In genomic region chr10:59558066-59558465, GRCh38 we compare ENCODE assay signal across 24 cellular contexts.
DNase-seq lines count a peak whose midpoint lies in the region; ATAC-seq and TF ChIP-seq lines count a peak whose summit lies in the region.
"Had no signal": no experiment of that assay in that cellular context is flagged by ENCODE, and none has a peak within 500 bp of the region (broad histone marks: within the 10 kb centered on the region; RNA-seq: fewer than 3 reads in every experiment).

No MANE protein-coding gene starts in this region.

- TF ChIP-seq EP300 in neural cell (conservative IDR thresholded peaks at IDR 0.05; ENCODE audit: poor library complexity, severe bottlenecking), result no peak

- peaks cover 6% of the 10 kb centered on the region for H3F3A ChIP-seq in neural cell (ENCODE audit: insufficient read depth, low read length, poor library complexity, severe bottlenecking)

- intact Hi-C loops in left cardiac atrium (cut with DNase I), result no loop called here

- H3K27me3 ChIP-seq in cardiac muscle cell (no peaks in the 10 kb centered on the region), neural cell (ENCODE audit: insufficient read depth, low read depth, low read length) (no peaks in the 10 kb centered on the region)
- H3K27me3 ChIP-seq: BLaER1 had no signal

- H3K4me2 ChIP-seq in neural cell (ENCODE audit: low read length), result peak overlapping the region; percentile 84
- H3K4me2 ChIP-seq: BLaER1, KMS-11 had no signal

- ATAC-seq in left cardiac atrium (no peak), HG02885 (IDR thresholded peaks at IDR 0.05; ENCODE audit: poor library complexity, unreplicated experiment) (no peak), left lobe of liver (no peak)

- H3K27ac ChIP-seq in cardiac muscle cell, result peak overlapping the region; percentile 84
- peak overlapping the region; percentile 74 for H3K27ac ChIP-seq in SK-N-MC
- H3K27ac ChIP-seq in neural cell (ENCODE audit: low read length), result peak overlapping the region; percentile 96
- H3K27ac ChIP-seq: BLaER1, HL-60, KMS-11 had no signal

- H3K79me2 ChIP-seq in neural cell (replicated peaks; ENCODE audit: insufficient read depth, low read length), result no peaks in the 10 kb centered on the region

- H3K9me2 ChIP-seq in neural cell (ENCODE audit: insufficient read depth, low read length), result no peaks in the 10 kb centered on the region

- no peak overlapping the region for H3K9ac ChIP-seq in SK-N-MC (ENCODE audit: insufficient read length)
- H3K9ac ChIP-seq in neural cell (ENCODE audit: low read length), result peak overlapping the region; percentile 62
- H3K9ac ChIP-seq: BLaER1, KMS-11 had no signal

- H4K20me1 ChIP-seq in neural cell (ENCODE audit: insufficient read depth), result no peaks in the 10 kb centered on the region
- H4K20me1 ChIP-seq: BLaER1 had no signal

- H3K36me3 ChIP-seq in cardiac muscle cell (no peaks in the 10 kb centered on the region), SK-N-MC (ENCODE audit: insufficient read depth, low read length) (no peaks in the 10 kb centered on the region), neural cell (ENCODE audit: insufficient read depth, low read length) (no peaks in the 10 kb centered on the region)
- H3K36me3 ChIP-seq: BLaER1, HAP-1 had no signal

- no peak for TF ChIP-seq RAD21 in neural cell (conservative IDR thresholded peaks at IDR 0.05)

- TF ChIP-seq CTCF in cardiac muscle cell (IDR thresholded peaks at IDR 0.05; ENCODE audit: low read depth, low read length) (no peak), neural cell (IDR thresholded peaks at IDR 0.05; ENCODE audit: poor library complexity, severe bottlenecking) (no peak)

- H3K9me3 ChIP-seq in cardiac muscle cell (ENCODE audit: low read depth) (no peaks in the 10 kb centered on the region), SK-N-MC (ENCODE audit: low read depth, low read length) (no peaks in the 10 kb centered on the region), neural cell (ENCODE audit: low read length) (no peaks in the 10 kb centered on the region)
- H3K9me3 ChIP-seq: BLaER1, HAP-1 had no signal

- DNase-seq in cardiac muscle cell (ENCODE audit: low read depth in 1 of 2, low spot score in 1 of 2) (no peak), left cardiac atrium (no peak), SK-N-MC (ENCODE audit: low read depth, low spot score) (no peak), Ammon's horn (ENCODE audit: low spot score) (no peak), GDM1 (lab: John Stamatoyannopoulos, UW) (no peak), left lobe of liver (ENCODE audit: low spot score) (no peak)
- DNase-seq: 8988T; CD4-positive, alpha-beta T cell; NCI-H1092; NCI-H1417 treated with DMSO at 0.1 percent for 48 hours; NCI-H1694 treated with DMSO at 0.1 percent for 48 hours; NCI-H2081; NCI-H2171; NCI-H226; NCI-H510A; NCI-H69; OCI-M1; T-helper 1 cell had no signal

- H3K4me1 ChIP-seq in cardiac muscle cell (ENCODE audit: low read depth), result peaks cover 46% of the 10 kb centered on the region

- no peak overlapping the region for H2AFZ ChIP-seq in neural cell (ENCODE audit: low read depth, low read length)

- no peak overlapping the region for H3K4me3 ChIP-seq in cardiac muscle cell
- H3K4me3 ChIP-seq in SK-N-MC, result no peak overlapping the region
- H3K4me3 ChIP-seq in neural cell (ENCODE audit: low read length), result peak overlapping the region; percentile 53
- H3K4me3 ChIP-seq: BLaER1, HAP-1 had no signal

TF ChIP-seq in neural cell, 6 proteins besides CTCF, POLR2A, EP300 and RAD21:
- no peak for TF ChIP-seq MXI1 (conservative IDR thresholded peaks at IDR 0.05; ENCODE audit: poor library complexity, severe bottlenecking)
- TF ChIP-seq SMC3 (conservative IDR thresholded peaks at IDR 0.05; ENCODE audit: poor library complexity), result no peak
- no peak for TF ChIP-seq TAF1 (IDR thresholded peaks at IDR 0.05; ENCODE audit: low read depth)
- no peak for TF ChIP-seq POLR2AphosphoS5 (IDR thresholded peaks at IDR 0.05)
- no peak for TF ChIP-seq EZH2 (IDR thresholded peaks at IDR 0.05; ENCODE audit: borderline replicate concordance, insufficient read depth, low read length, poor library complexity, severe bottlenecking)
